ENCODE assay signal across 26 cellular contexts in the genomic region with DNA sequence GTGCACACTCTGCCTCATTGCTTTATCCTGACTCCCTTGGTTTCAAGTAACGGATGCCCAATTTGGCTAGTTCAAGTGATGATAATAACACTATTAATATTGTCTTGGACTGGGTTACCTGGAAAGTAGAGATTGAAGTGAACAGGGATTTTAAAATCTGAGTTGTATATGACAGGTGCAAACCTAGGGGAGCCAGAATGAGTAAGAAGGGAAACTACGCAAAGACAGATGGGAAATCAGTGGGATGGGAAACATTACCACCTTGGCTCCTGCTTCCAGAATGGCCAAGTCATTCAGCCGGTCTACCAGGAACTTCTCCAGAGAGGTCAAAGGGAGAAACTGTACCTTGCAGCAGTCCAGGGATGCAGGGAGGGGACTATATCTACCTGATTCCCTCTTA.
"Had no signal": no experiment of that assay in that cellular context is flagged by ENCODE, and none has a peak within 500 bp of the region (broad histone marks: within the 10 kb centered on the region; RNA-seq: fewer than 3 reads in every experiment).

No MANE protein-coding gene starts in this region.

- DNase-seq: activated effector memory CD4-positive, alpha-beta T cell treated with anti-CD3 and anti-CD28 coated beads, Interleukin-2, amount 50 U/mL, for 16 hours; activated effector memory CD4-positive, alpha-beta T cell treated with Interleukin-2 at 50 U/mL for 16 hours; activated gamma-delta T cell; activated gamma-delta T cell treated with Interleukin-2 at 50 U/mL for 16 hours; activated naive CD4-positive, alpha-beta T cell; activated naive CD4-positive, alpha-beta T cell treated with anti-CD3 and anti-CD28 coated beads for 36 hours; activated naive CD4-positive, alpha-beta T cell treated with anti-CD3 and anti-CD28 coated beads, Interleukin-2, amount 10 ng/mL, durations not matched to agents 7 days and 5 days; activated naive CD4-positive, alpha-beta T cell treated with anti-CD3 and anti-CD28 coated beads, Interleukin-2, amount 50 U/mL, for 16 hours; activated naive CD4-positive, alpha-beta T cell treated with Interleukin-2 at 50 U/mL for 16 hours; activated naive CD8-positive, alpha-beta T cell treated with anti-CD3 and anti-CD28 coated beads for 36 hours; activated naive CD8-positive, alpha-beta T cell treated with anti-CD3 and anti-CD28 coated beads, Interleukin-2, amount 10 ng/mL, durations not matched to agents 7 days and 5 days; activated naive CD8-positive, alpha-beta T cell treated with anti-CD3 and anti-CD28 coated beads, Interleukin-2, amount 50 U/mL, for 24 hours; activated T-cell treated with anti-CD3 and anti-CD28 coated beads for 4 hours; activated T-cell treated with anti-CD3 and anti-CD28 coated beads, Interleukin-2, amount 50 U/mL, for 1 hour; activated T-cell treated with anti-CD3 and anti-CD28 coated beads, Interleukin-2, amount 50 U/mL, for 24 hours; activated T-cell treated with anti-CD3 and anti-CD28 coated beads, Interleukin-2, amount 50 U/mL, for 4 hours; activated T-cell treated with anti-CD3 and anti-CD28 coated beads, Interleukin-2, amount 50 U/mL, for 48 hours; activated T-cell treated with anti-CD3 and anti-CD28 coated beads, Interleukin-2, amount 50 U/mL, for 72 hours; adrenal gland; amniotic stem cell; amygdala; anterior cingulate cortex; aorta; body of pancreas; brain microvascular endothelial cell; central memory CD4-positive, alpha-beta T cell had no signal
